Comparison of ENCODE assay signal across 1 cellular context in genomic region chr7:27197137-27198042, GRCh38.
TF ChIP-seq lines count a peak whose summit lies in the region.

No MANE protein-coding gene starts in this region.

TF ChIP-seq in HEK293, 187 proteins besides CTCF, POLR2A, EP300 and RAD21 (continued from another document):
- TF ChIP-seq ZBTB49 (tag by site-specific recombination; IDR thresholded peaks at IDR 0.05; ENCODE audit: low read depth), result no peak
- TF ChIP-seq HOXD13 (CRISPR knock-in tag; IDR thresholded peaks at IDR 0.05; ENCODE audit: borderline replicate concordance), result no peak
- no peak for TF ChIP-seq ZBTB8A (tag by site-specific recombination; IDR thresholded peaks at IDR 0.05)
- TF ChIP-seq PRDM1 (tag by site-specific recombination; IDR thresholded peaks at IDR 0.05), result peak; percentile 47; the same call in 1 of the 2 replicates
